In genomic region chr12:49776858-49777257, GRCh38 we compare ENCODE assay signal across 10 cellular contexts. TPM values are rescaled to one million over a fixed set of nuclear protein-coding genes. Genes with fewer than 3 reads are reported as not detected.
DNase-seq lines count a peak whose midpoint lies in the region; ATAC-seq and TF ChIP-seq lines count a peak whose summit lies in the region.
"Had no signal": no experiment of that assay in that cellular context is flagged by ENCODE, and none has a peak within 500 bp of the region (broad histone marks: within the 10 kb centered on the region; RNA-seq: fewer than 3 reads in every experiment).

No MANE protein-coding gene starts in this region.

- peaks cover 13% of the 10 kb centered on the region for H3K4me1 Mint-ChIP-seq in activated naive CD8-positive, alpha-beta T cell treated with anti-CD3 and anti-CD28 coated beads, Interleukin-2, amount 10 ng/mL, durations not matched to agents 7 days and 5 days
- peaks cover 14% of the 10 kb centered on the region for H3K4me1 Mint-ChIP-seq in activated naive CD8-positive, alpha-beta T cell treated with anti-CD3 and anti-CD28 coated beads for 36 hours
- peaks cover 9% of the 10 kb centered on the region for H3K4me1 Mint-ChIP-seq in chondrocyte (ENCODE audit: low read depth)
- peaks cover 15 to 23% of the 10 kb centered on the region in 2 donors for H3K4me1 Mint-ChIP-seq in stimulated activated naive B cell treated with anti-CD40 and anti-IgM and Interleukin-4, amounts not matched to agents 10 μg/mL and 1 μg/mL and 100 μg/mL, for 72 hours

- peaks cover 20% of the 10 kb centered on the region for H3K27me3 Mint-ChIP-seq in activated naive CD8-positive, alpha-beta T cell treated with anti-CD3 and anti-CD28 coated beads, Interleukin-2, amount 10 ng/mL, durations not matched to agents 7 days and 5 days
- peaks cover 21% of the 10 kb centered on the region for H3K27me3 Mint-ChIP-seq in activated naive CD8-positive, alpha-beta T cell treated with anti-CD3 and anti-CD28 coated beads for 36 hours
- H3K27me3 Mint-ChIP-seq in chondrocyte (ENCODE audit: low read depth), result peaks cover 3% of the 10 kb centered on the region
- H3K27me3 Mint-ChIP-seq in stimulated activated naive B cell treated with anti-CD40 and anti-IgM and Interleukin-4, amounts not matched to agents 10 μg/mL and 1 μg/mL and 100 μg/mL, for 72 hours, result peaks cover 25 to 32% of the 10 kb centered on the region in 2 donors

- peak overlapping the region; percentile 37 for H3K27ac Mint-ChIP-seq in activated naive CD8-positive, alpha-beta T cell treated with anti-CD3 and anti-CD28 coated beads, Interleukin-2, amount 10 ng/mL, durations not matched to agents 7 days and 5 days
- H3K27ac Mint-ChIP-seq in activated naive CD8-positive, alpha-beta T cell treated with anti-CD3 and anti-CD28 coated beads for 36 hours, result no peak overlapping the region
- H3K27ac Mint-ChIP-seq in chondrocyte (ENCODE audit: unreplicated experiment), result peak overlapping the region; percentile 86
- H3K27ac Mint-ChIP-seq in stimulated activated naive B cell treated with anti-CD40 and anti-IgM and Interleukin-4, amounts not matched to agents 10 μg/mL and 1 μg/mL and 100 μg/mL, for 72 hours, result no peak overlapping the region
- H3K27ac Mint-ChIP-seq: nephron progenitor cell had no signal

- H3K4me3 Mint-ChIP-seq in activated naive CD8-positive, alpha-beta T cell treated with anti-CD3 and anti-CD28 coated beads, Interleukin-2, amount 10 ng/mL, durations not matched to agents 7 days and 5 days, result no peak overlapping the region
- H3K4me3 Mint-ChIP-seq in activated naive CD8-positive, alpha-beta T cell treated with anti-CD3 and anti-CD28 coated beads for 36 hours, result no peak overlapping the region
- H3K4me3 Mint-ChIP-seq in chondrocyte (ENCODE audit: unreplicated experiment), result no peak overlapping the region
- H3K4me3 Mint-ChIP-seq in stimulated activated naive B cell treated with anti-CD40 and anti-IgM and Interleukin-4, amounts not matched to agents 10 μg/mL and 1 μg/mL and 100 μg/mL, for 72 hours, result peak overlapping the region in 1 of 2 donors; percentile 48
- H3K4me3 Mint-ChIP-seq: brain, nephron progenitor cell had no signal

- TF ChIP-seq CTCF in chondrocyte (IDR thresholded peaks at IDR 0.05), result no peak

- no peaks in the 10 kb centered on the region for H3K9me3 Mint-ChIP-seq in activated naive CD8-positive, alpha-beta T cell treated with anti-CD3 and anti-CD28 coated beads, Interleukin-2, amount 10 ng/mL, durations not matched to agents 7 days and 5 days
- H3K9me3 Mint-ChIP-seq in activated naive CD8-positive, alpha-beta T cell treated with anti-CD3 and anti-CD28 coated beads for 36 hours, result no peaks in the 10 kb centered on the region
- H3K9me3 Mint-ChIP-seq in chondrocyte (ENCODE audit: low read depth), result no peaks in the 10 kb centered on the region
- peaks cover 0 to 6% of the 10 kb centered on the region in 2 donors for H3K9me3 Mint-ChIP-seq in stimulated activated naive B cell treated with anti-CD40 and anti-IgM and Interleukin-4, amounts not matched to agents 10 μg/mL and 1 μg/mL and 100 μg/mL, for 72 hours
- H3K9me3 Mint-ChIP-seq: brain, nephron progenitor cell had no signal

- no peak for DNase-seq in activated naive CD8-positive, alpha-beta T cell treated with anti-CD3 and anti-CD28 coated beads, Interleukin-2, amount 10 ng/mL, durations not matched to agents 7 days and 5 days
- no peak for DNase-seq in activated naive CD8-positive, alpha-beta T cell treated with anti-CD3 and anti-CD28 coated beads for 36 hours
- DNase-seq in NOMO-1 (lab: John Stamatoyannopoulos, UW; ENCODE audit: unreplicated experiment in 2 of 2) (peak; percentile 72 to 84), chondrocyte (ENCODE audit: low spot score) (no peak), T-helper 9 cell (no peak)
- DNase-seq in stimulated activated naive B cell treated with anti-CD40 and anti-IgM and Interleukin-4, amounts not matched to agents 10 μg/mL and 1 μg/mL and 100 μg/mL, for 72 hours, result no peak
- no peak for DNase-seq in activated naive CD4-positive, alpha-beta T cell treated with anti-CD3 and anti-CD28 coated beads, Interleukin-2, amount 50 U/mL, for 16 hours

- no peak for ATAC-seq in activated naive CD8-positive, alpha-beta T cell treated with anti-CD3 and anti-CD28 coated beads, Interleukin-2, amount 10 ng/mL, durations not matched to agents 7 days and 5 days (ENCODE audit: low read depth)
- peak; percentile 45 to 60 for ATAC-seq in stimulated activated naive B cell treated with anti-CD40 and anti-IgM and Interleukin-4, amounts not matched to agents 10 μg/mL and 1 μg/mL and 100 μg/mL, for 72 hours (replicated peaks)
- no peak for ATAC-seq in GM21825 (IDR thresholded peaks at IDR 0.05; ENCODE audit: unreplicated experiment)

- no peaks in the 10 kb centered on the region for H3K36me3 Mint-ChIP-seq in activated naive CD8-positive, alpha-beta T cell treated with anti-CD3 and anti-CD28 coated beads, Interleukin-2, amount 10 ng/mL, durations not matched to agents 7 days and 5 days
- no peaks in the 10 kb centered on the region for H3K36me3 Mint-ChIP-seq in activated naive CD8-positive, alpha-beta T cell treated with anti-CD3 and anti-CD28 coated beads for 36 hours
- no peaks in the 10 kb centered on the region for H3K36me3 Mint-ChIP-seq in chondrocyte (ENCODE audit: low read depth)
- peaks cover 3 to 5% of the 10 kb centered on the region in 2 donors for H3K36me3 Mint-ChIP-seq in stimulated activated naive B cell treated with anti-CD40 and anti-IgM and Interleukin-4, amounts not matched to agents 10 μg/mL and 1 μg/mL and 100 μg/mL, for 72 hours
- H3K36me3 Mint-ChIP-seq: brain had no signal

- POLR2A ChIA-PET in activated naive CD8-positive, alpha-beta T cell treated with anti-CD3 and anti-CD28 coated beads, Interleukin-2, amount 10 ng/mL, durations not matched to agents 7 days and 5 days (lab: Charles Lee), result interaction anchor here (1.5 to 2.1 kb wide), 2 partner anchors 36 to 62 kb away, joined by 8 to 13 read pairs; partner anchors contain the start of gene TMBIM6

RNA-seq across cellular contexts. Expression of gene TMBIM6, which starts 35.5 kb away (rescaled TPM):
- 100 to 1,000 TPM; 426 to 431 TPM for total RNA-seq in activated naive CD8-positive, alpha-beta T cell treated with anti-CD3 and anti-CD28 coated beads, Interleukin-2, amount 10 ng/mL, durations not matched to agents 7 days and 5 days
- total RNA-seq in activated naive CD8-positive, alpha-beta T cell treated with anti-CD3 and anti-CD28 coated beads for 36 hours, result 100 to 1,000 TPM; 400 to 410 TPM
- 321 to 344 TPM (median 335 TPM) in 3 replicates for total RNA-seq in chondrocyte

RNA-seq across cellular contexts. Expression of gene NCKAP5L, which starts 51.4 kb away (rescaled TPM):
- total RNA-seq in activated naive CD8-positive, alpha-beta T cell treated with anti-CD3 and anti-CD28 coated beads, Interleukin-2, amount 10 ng/mL, durations not matched to agents 7 days and 5 days, result 10 to 100 TPM; 10.3 to 11.0 TPM
- 1 to 10 TPM; 7.9 to 8.9 TPM for total RNA-seq in activated naive CD8-positive, alpha-beta T cell treated with anti-CD3 and anti-CD28 coated beads for 36 hours
- 36.3 to 47.6 TPM (median 46.0 TPM) in 3 replicates for total RNA-seq in chondrocyte

Comparison
In these comparisons a context has a peak if more than half of its experiments do, and no peak if none do; other contexts are left out.
1. H3K27ac Mint-ChIP-seq: peak in activated naive CD8-positive, alpha-beta T cell treated with anti-CD3 and anti-CD28 coated beads, Interleukin-2, amount 10 ng/mL, durations not matched to agents 7 days and 5 days (single experiment) and chondrocyte (single experiment); none in activated naive CD8-positive, alpha-beta T cell treated with anti-CD3 and anti-CD28 coated beads for 36 hours (single experiment) and stimulated activated naive B cell treated with anti-CD40 and anti-IgM and Interleukin-4, amounts not matched to agents 10 μg/mL and 1 μg/mL and 100 μg/mL, for 72 hours (single experiment).
2. ATAC-seq: peak in stimulated activated naive B cell treated with anti-CD40 and anti-IgM and Interleukin-4, amounts not matched to agents 10 μg/mL and 1 μg/mL and 100 μg/mL, for 72 hours (2 of 2); none in activated naive CD8-positive, alpha-beta T cell treated with anti-CD3 and anti-CD28 coated beads, Interleukin-2, amount 10 ng/mL, durations not matched to agents 7 days and 5 days (single experiment) and GM21825 (single experiment).
3. DNase-seq: peak in NOMO-1 (2 of 2); none in activated naive CD8-positive, alpha-beta T cell treated with anti-CD3 and anti-CD28 coated beads, Interleukin-2, amount 10 ng/mL, durations not matched to agents 7 days and 5 days (single experiment), activated naive CD8-positive, alpha-beta T cell treated with anti-CD3 and anti-CD28 coated beads for 36 hours (single experiment), chondrocyte (single experiment), stimulated activated naive B cell treated with anti-CD40 and anti-IgM and Interleukin-4, amounts not matched to agents 10 μg/mL and 1 μg/mL and 100 μg/mL, for 72 hours (single experiment), activated naive CD4-positive, alpha-beta T cell treated with anti-CD3 and anti-CD28 coated beads, Interleukin-2, amount 50 U/mL, for 16 hours (single experiment) and T-helper 9 cell (single experiment).